ENCODE assay signal across 8 cellular contexts in genomic region chr12:6961278-6961694, GRCh38. TPM values are rescaled to one million over a fixed set of nuclear protein-coding genes. Genes with fewer than 3 reads are reported as not detected.
A peak's percentile ranks its signal among the peaks of the same experiment; 100 is the strongest.
DNase-seq lines count a peak whose midpoint lies in the region; TF ChIP-seq lines count a peak whose summit lies in the region.

No MANE protein-coding gene starts in this region.

- intact Hi-C loops in Caco-2 (cut with micrococcal nuclease; ENCODE audit: unreplicated experiment), result loop anchor here (5.0 kb wide), 1 partner anchor 131 kb away; the partner anchor contains the start of gene C1R
- intact Hi-C loops in dendritic cell treated with granulocyte-macrophage colony-stimulating factor and Interleukin-4, amounts not matched to agents 40 ng/mL and 50 ng/mL, for 4 days (cut with micrococcal nuclease), result loop anchor here (1.0 kb wide), 2 partner anchors 10 to 17 kb away; partner anchors contain the start of genes C12orf57 and PTPN6

- H3K9ac ChIP-seq in HUES64 (ENCODE audit: low read depth, low read length) (peak overlapping the region; percentile 43; the same call in 1 of the 2 replicates), mucosa of rectum (ENCODE audit: low read depth in 1 of 2, low read length in 2 of 2) (peak overlapping the region; percentile 89 to 99)

- H3K27me3 Mint-ChIP-seq in Caco-2 (ENCODE audit: insufficient read depth, unreplicated experiment), result no peaks in the 10 kb centered on the region
- H3K27me3 Mint-ChIP-seq in dendritic cell treated with granulocyte-macrophage colony-stimulating factor and Interleukin-4, amounts not matched to agents 40 ng/mL and 50 ng/mL, for 4 days, result no peaks in the 10 kb centered on the region

- H3K4me1 Mint-ChIP-seq in Caco-2 (ENCODE audit: low read depth, unreplicated experiment), result peaks cover 28% of the 10 kb centered on the region
- H3K4me1 Mint-ChIP-seq in dendritic cell treated with granulocyte-macrophage colony-stimulating factor and Interleukin-4, amounts not matched to agents 40 ng/mL and 50 ng/mL, for 4 days (ENCODE audit: low read depth), result peaks cover 98% of the 10 kb centered on the region

- peak in 1 of 2 experiments; percentile 54 for DNase-seq in Caco-2
- DNase-seq in activated CD4-positive, alpha-beta T cell treated with anti-CD3 and anti-CD28 coated beads for 24 hours (ENCODE audit: low read depth in 2 of 2), result peak; percentile 86 to 89
- DNase-seq in stimulated activated CD8-positive, alpha-beta memory T cell treated with anti-CD3 and anti-CD28 coated beads, Interleukin-7, amount 100 ng/mL, for 4 hours (ENCODE audit: low read depth in 2 of 2), result peak; percentile 97
- no peak for DNase-seq in HuH-7 (ENCODE audit: low spot score)
- DNase-seq in C1 segment of cervical spinal cord (lab: John Stamatoyannopoulos, UW), result no peak

- CTCF ChIA-PET in Caco-2 (lab: Charles Lee), result interaction anchor here (0.6 to 8.6 kb wide), 11 partner anchors 16 to 147 kb away, joined by 3 to 241 read pairs (median 3); partner anchors contain the start of genes C12orf57, LPCAT3, RNU7-1 and SPSB2

- BruUV-seq in Caco-2 (replicated peaks; lab: Mats Ljungman, UMichigan), result no TSS peak

- whole genome bisulfite sequencing in HUES64, result 61% methylated on average over 24 of the region's 24 CpGs

- H3K36me3 Mint-ChIP-seq in Caco-2 (ENCODE audit: insufficient read depth, unreplicated experiment), result peaks cover 48% of the 10 kb centered on the region
- H3K36me3 Mint-ChIP-seq in dendritic cell treated with granulocyte-macrophage colony-stimulating factor and Interleukin-4, amounts not matched to agents 40 ng/mL and 50 ng/mL, for 4 days (ENCODE audit: low read depth), result peaks cover 74% of the 10 kb centered on the region

- peak overlapping the region; percentile 77 for H3K27ac ChIP-seq in HUES64 (ENCODE audit: low read depth, low read length)
- peak overlapping the region; percentile 98 to 99 for H3K27ac ChIP-seq in mucosa of rectum (ENCODE audit: low read depth in 2 of 2, low read length in 2 of 2)

- H3K9me3 ChIP-seq in Caco-2 (no peaks in the 10 kb centered on the region), HUES64 (ENCODE audit: insufficient read depth, low read depth, low read length) (no peaks in the 10 kb centered on the region), mucosa of rectum (ENCODE audit: control insufficient read depth in 2 of 2, low read length in 2 of 2) (no peaks in the 10 kb centered on the region)

- H3K4me3 Mint-ChIP-seq in Caco-2 (ENCODE audit: unreplicated experiment), result peak overlapping the region; percentile 81
- peak overlapping the region; percentile 37 for H3K4me3 Mint-ChIP-seq in dendritic cell treated with granulocyte-macrophage colony-stimulating factor and Interleukin-4, amounts not matched to agents 40 ng/mL and 50 ng/mL, for 4 days

- H3K27ac Mint-ChIP-seq in Caco-2 (ENCODE audit: unreplicated experiment), result peak overlapping the region; percentile 93
- H3K27ac Mint-ChIP-seq in dendritic cell treated with granulocyte-macrophage colony-stimulating factor and Interleukin-4, amounts not matched to agents 40 ng/mL and 50 ng/mL, for 4 days, result peak overlapping the region; percentile 93

- H3K27me3 ChIP-seq in Caco-2 (replicated peaks; ENCODE audit: control insufficient read depth, insufficient read depth, low read length) (no peaks in the 10 kb centered on the region), HUES64 (ENCODE audit: insufficient read depth, low read length) (no peaks in the 10 kb centered on the region), mucosa of rectum (ENCODE audit: control insufficient read depth in 2 of 2, insufficient read depth in 2 of 2, low read length in 2 of 2) (no peaks in the 10 kb centered on the region)

- no peaks in the 10 kb centered on the region for H3K9me3 Mint-ChIP-seq in Caco-2 (ENCODE audit: unreplicated experiment)
- no peaks in the 10 kb centered on the region for H3K9me3 Mint-ChIP-seq in dendritic cell treated with granulocyte-macrophage colony-stimulating factor and Interleukin-4, amounts not matched to agents 40 ng/mL and 50 ng/mL, for 4 days

- TF ChIP-seq CTCF in Caco-2 (IDR thresholded peaks at IDR 0.05; ENCODE audit: insufficient read depth in 1 of 2, low read depth in 1 of 2, low read length in 1 of 2, severe bottlenecking in 1 of 2, unreplicated experiment in 1 of 2), result no peak

- H3K36me3 ChIP-seq in Caco-2 (ENCODE audit: control insufficient read depth, insufficient read depth, low read length), result peaks cover 4% of the 10 kb centered on the region; the same call in 1 of the 2 replicates
- H3K36me3 ChIP-seq in HUES64 (ENCODE audit: insufficient read depth, low read length), result peaks cover 22% of the 10 kb centered on the region
- H3K36me3 ChIP-seq in mucosa of rectum (ENCODE audit: control insufficient read depth in 2 of 2, insufficient read depth in 2 of 2, low read length in 2 of 2), result peaks cover 13 to 28% of the 10 kb centered on the region in 2 donors

- POLR2A ChIA-PET in Caco-2 (lab: Charles Lee), result interaction anchor here (0.5 to 9.3 kb wide), 6 partner anchors 16 to 147 kb away, joined by 3 to 237 read pairs (median 4); partner anchors contain the start of genes C12orf57, LPCAT3 and RNU7-1

- H3K4me1 ChIP-seq in Caco-2 (peaks cover 35% of the 10 kb centered on the region), HUES64 (ENCODE audit: insufficient read depth, low read length) (peaks cover 22% of the 10 kb centered on the region), mucosa of rectum (ENCODE audit: control insufficient read depth in 2 of 2, insufficient read depth in 2 of 2, low read length in 2 of 2) (peaks cover 58 to 70% of the 10 kb centered on the region in 2 donors)

- peak overlapping the region; percentile 64 for H3K4me3 ChIP-seq in Caco-2 (ENCODE audit: low read depth, low read length)
- peak overlapping the region; percentile 64 for H3K4me3 ChIP-seq in HUES64 (ENCODE audit: low read length)
- peak overlapping the region; percentile 72 to 91 for H3K4me3 ChIP-seq in mucosa of rectum (ENCODE audit: low read length in 2 of 2)

RNA-seq across cellular contexts. Expression of gene PHB2, which starts 9.2 kb away (rescaled TPM):
- total RNA-seq in Caco-2 (2022), result 411 and 479 TPM in 2 replicates
- 303 TPM for polyA plus RNA-seq in HUES64 (2013, experiment 1 of 2)
- 286 TPM for polyA plus RNA-seq in HUES64 (2013, experiment 2 of 2)

RNA-seq across cellular contexts. Expression of gene EMG1, which starts 9.4 kb away (rescaled TPM):
- total RNA-seq in Caco-2 (2022), result 149 and 161 TPM in 2 replicates
- polyA plus RNA-seq in HUES64 (2013, experiment 1 of 2), result 50.2 TPM
- polyA plus RNA-seq in HUES64 (2013, experiment 2 of 2), result 42.5 TPM

RNA-seq across cellular contexts. Expression of gene PTPN6, which starts 10.1 kb away (rescaled TPM):
- 43.9 and 54.8 TPM in 2 replicates for total RNA-seq in Caco-2 (2022)
- 12.0 TPM for polyA plus RNA-seq in HUES64 (2013, experiment 1 of 2)
- polyA plus RNA-seq in HUES64 (2013, experiment 2 of 2), result 12.2 TPM

RNA-seq across cellular contexts. Expression of gene C12orf57, which starts 17.5 kb away (rescaled TPM):
- total RNA-seq in Caco-2 (2022), result 111 TPM in 2 replicates
- polyA plus RNA-seq in HUES64 (2013, experiment 1 of 2), result 174 TPM
- 162 TPM for polyA plus RNA-seq in HUES64 (2013, experiment 2 of 2)

RNA-seq across cellular contexts. Expression of gene RNU7-1, which starts 17.7 kb away (rescaled TPM):
- not detected in 2 replicates for total RNA-seq in Caco-2 (2022)
- polyA plus RNA-seq in HUES64 (2013, experiment 1 of 2), result not detected
- not detected for polyA plus RNA-seq in HUES64 (2013, experiment 2 of 2)

Comparison
In these comparisons a context has a peak if more than half of its experiments do, and no peak if none do; other contexts are left out.
1. DNase-seq: peak in activated CD4-positive, alpha-beta T cell treated with anti-CD3 and anti-CD28 coated beads for 24 hours (2 of 2) and stimulated activated CD8-positive, alpha-beta memory T cell treated with anti-CD3 and anti-CD28 coated beads, Interleukin-7, amount 100 ng/mL, for 4 hours (2 of 2); none in HuH-7 (single experiment) and C1 segment of cervical spinal cord (0 of 14).
2. Peak in every context shown above with its lines, with median percentiles within 50 percentile points of each other: H3K4me3 ChIP-seq.